20 cellular contexts compared by ENCODE assay signal in the genomic region with DNA sequence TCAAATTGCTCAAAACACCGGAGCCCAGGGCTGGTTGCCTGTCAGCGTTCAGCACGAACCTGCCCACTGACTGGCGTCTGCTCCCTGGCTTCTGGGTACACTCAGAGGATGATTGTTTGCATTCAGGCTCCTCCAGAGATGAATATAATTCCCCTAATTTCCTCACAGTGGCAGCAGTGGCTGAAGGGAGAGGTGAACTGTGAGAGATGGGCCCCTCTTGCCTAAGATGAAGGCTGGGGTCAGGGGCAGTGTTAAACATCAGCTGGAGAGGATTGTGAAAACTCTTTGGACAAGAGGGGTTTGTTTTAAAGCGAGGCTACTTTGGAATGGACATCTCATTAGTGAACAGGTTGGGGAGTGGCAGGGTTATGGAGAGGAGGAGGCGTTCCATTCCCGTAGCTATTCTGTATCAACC. TPM values are rescaled to one million over a fixed set of nuclear protein-coding genes. Genes with fewer than 3 reads are reported as not detected.
DNase-seq lines count a peak whose midpoint lies in the region; ATAC-seq and TF ChIP-seq lines count a peak whose summit lies in the region.
"Had no signal": no experiment of that assay in that cellular context is flagged by ENCODE, and none has a peak within 500 bp of the region (broad histone marks: within the 10 kb centered on the region; RNA-seq: fewer than 3 reads in every experiment).

No MANE protein-coding gene starts in this region.

- TF ChIP-seq CTCF in WTC11 (IDR thresholded peaks at IDR 0.05): no peak
- TF ChIP-seq CTCF in nephron progenitor cell (IDR thresholded peaks at IDR 0.05): no peak
- TF ChIP-seq CTCF in upper lobe of right lung (IDR thresholded peaks at IDR 0.05): no peak

- no peak overlapping the region for H3K4me3 ChIP-seq in upper lobe of right lung
- H3K4me3 ChIP-seq: gastrocnemius medialis had no signal

- no peaks in the 10 kb centered on the region for H3K36me3 ChIP-seq in upper lobe of right lung
- H3K36me3 ChIP-seq: gastrocnemius medialis had no signal

- CTCF ChIA-PET in activated naive CD4-positive, alpha-beta T cell treated with anti-CD3 and anti-CD28 coated beads for 36 hours (lab: Charles Lee): interaction anchor here (0.7 to 1.2 kb wide), 2 partner anchors 39 to 102 kb away, joined by 3 to 5 read pairs; no protein-coding TSS in a partner anchor
- CTCF ChIA-PET in WTC11 (lab: Charles Lee): interaction anchor here (0.5 to 1.8 kb wide), 6 partner anchors 12 to 119 kb away, joined by 3 to 9 read pairs (median 4); no protein-coding TSS in a partner anchor

- H3K4me3 Mint-ChIP-seq in activated naive CD4-positive, alpha-beta T cell treated with anti-CD3 and anti-CD28 coated beads, Interleukin-2, amount 50 U/mL, for 24 hours: no peak overlapping the region
- no peak overlapping the region for H3K4me3 Mint-ChIP-seq in activated naive CD4-positive, alpha-beta T cell treated with anti-CD3 and anti-CD28 coated beads for 36 hours
- H3K4me3 Mint-ChIP-seq in WTC11: no peak overlapping the region
- H3K4me3 Mint-ChIP-seq in nephron progenitor cell: peak overlapping the region; percentile 47
- H3K4me3 Mint-ChIP-seq: activated B cell treated with CpG ODN at 0.5 μM for 24 hours; CD4-positive, alpha-beta memory T cell; dendritic cell treated with granulocyte-macrophage colony-stimulating factor and Interleukin-4, amounts not matched to agents 40 ng/mL and 50 ng/mL, for 4 days; HFFc6; T-helper 17 cell had no signal

- peaks cover 55% of the 10 kb centered on the region for H3K4me1 ChIP-seq in upper lobe of right lung

- intact Hi-C loops in activated naive CD4-positive, alpha-beta T cell treated with anti-CD3 and anti-CD28 coated beads for 36 hours (cut with micrococcal nuclease): no loop called here
- intact Hi-C loops in upper lobe of right lung (cut with DNase I): no loop called here

- DNase-seq in activated naive CD4-positive, alpha-beta T cell treated with anti-CD3 and anti-CD28 coated beads for 36 hours: no peak
- DNase-seq in WTC11 (ENCODE audit: low spot score): no peak
- no peak for DNase-seq in nephron progenitor cell
- DNase-seq in upper lobe of right lung: no peak
- DNase-seq in activated CD4-positive, alpha-beta T cell treated with anti-CD3 and anti-CD28 coated beads, Interleukin-2, amount 50 U/mL, for 1 hour: no peak
- no peak for DNase-seq in MV-4-11 (lab: John Stamatoyannopoulos, UW)
- DNase-seq: ACHN; activated B cell treated with CpG ODN at 0.5 μM for 24 hours; aorta; CD4-positive, alpha-beta memory T cell; DND-41; gastrocnemius medialis; HFFc6; mesenchymal stem cell; NCI-H226; Right ventricle myocardium superior; T-helper 17 cell had no signal

- H3K27ac ChIP-seq in upper lobe of right lung: no peak overlapping the region

- H3K27me3 Mint-ChIP-seq in activated naive CD4-positive, alpha-beta T cell treated with anti-CD3 and anti-CD28 coated beads, Interleukin-2, amount 50 U/mL, for 24 hours: no peaks in the 10 kb centered on the region
- H3K27me3 Mint-ChIP-seq in activated naive CD4-positive, alpha-beta T cell treated with anti-CD3 and anti-CD28 coated beads for 36 hours (ENCODE audit: low read depth): peaks cover 3% of the 10 kb centered on the region
- H3K27me3 Mint-ChIP-seq in WTC11 (ENCODE audit: low read depth) (no peaks in the 10 kb centered on the region), nephron progenitor cell (ENCODE audit: low read depth, poor library complexity) (peaks cover 4% of the 10 kb centered on the region)

- H3K4me1 Mint-ChIP-seq in activated naive CD4-positive, alpha-beta T cell treated with anti-CD3 and anti-CD28 coated beads, Interleukin-2, amount 50 U/mL, for 24 hours: no peaks in the 10 kb centered on the region
- H3K4me1 Mint-ChIP-seq in activated naive CD4-positive, alpha-beta T cell treated with anti-CD3 and anti-CD28 coated beads for 36 hours (ENCODE audit: low read depth): no peaks in the 10 kb centered on the region
- H3K4me1 Mint-ChIP-seq in WTC11 (peaks cover 77% of the 10 kb centered on the region), nephron progenitor cell (peaks cover 91% of the 10 kb centered on the region)
- H3K4me1 Mint-ChIP-seq: activated B cell treated with CpG ODN at 0.5 μM for 24 hours; CD4-positive, alpha-beta memory T cell; T-helper 17 cell had no signal

- H3K27me3 ChIP-seq in upper lobe of right lung: no peaks in the 10 kb centered on the region
- H3K27me3 ChIP-seq: gastrocnemius medialis had no signal

- H3K27ac Mint-ChIP-seq in activated naive CD4-positive, alpha-beta T cell treated with anti-CD3 and anti-CD28 coated beads, Interleukin-2, amount 50 U/mL, for 24 hours: peak overlapping the region; percentile 17
- no peak overlapping the region for H3K27ac Mint-ChIP-seq in activated naive CD4-positive, alpha-beta T cell treated with anti-CD3 and anti-CD28 coated beads for 36 hours
- H3K27ac Mint-ChIP-seq in WTC11: peak overlapping the region; percentile 34; the same call in 1 of the 2 replicates
- peak overlapping the region; percentile 96 for H3K27ac Mint-ChIP-seq in nephron progenitor cell
- H3K27ac Mint-ChIP-seq: activated B cell treated with CpG ODN at 0.5 μM for 24 hours; CD4-positive, alpha-beta memory T cell; dendritic cell treated with granulocyte-macrophage colony-stimulating factor and Interleukin-4, amounts not matched to agents 40 ng/mL and 50 ng/mL, for 4 days; HFFc6; T-helper 17 cell had no signal

- ATAC-seq in WTC11 (peak; percentile 7; the same call in 1 of the 2 replicates), upper lobe of right lung (peak; percentile 35), GM19035 (IDR thresholded peaks at IDR 0.05; ENCODE audit: unreplicated experiment) (no peak)
- ATAC-seq: T-helper 17 cell had no signal

- no peaks in the 10 kb centered on the region for H3K9me3 ChIP-seq in upper lobe of right lung
- H3K9me3 ChIP-seq: gastrocnemius medialis had no signal

- POLR2A ChIA-PET in WTC11 (lab: Charles Lee): no interaction called here

- H3K36me3 Mint-ChIP-seq in activated naive CD4-positive, alpha-beta T cell treated with anti-CD3 and anti-CD28 coated beads, Interleukin-2, amount 50 U/mL, for 24 hours: no peaks in the 10 kb centered on the region
- H3K36me3 Mint-ChIP-seq in activated naive CD4-positive, alpha-beta T cell treated with anti-CD3 and anti-CD28 coated beads for 36 hours (ENCODE audit: low read depth): no peaks in the 10 kb centered on the region
- H3K36me3 Mint-ChIP-seq in WTC11 (no peaks in the 10 kb centered on the region), nephron progenitor cell (ENCODE audit: low read depth) (peaks cover 34% of the 10 kb centered on the region)
- H3K36me3 Mint-ChIP-seq: CD4-positive, alpha-beta memory T cell had no signal

- H3K9me3 Mint-ChIP-seq in activated naive CD4-positive, alpha-beta T cell treated with anti-CD3 and anti-CD28 coated beads, Interleukin-2, amount 50 U/mL, for 24 hours: no peaks in the 10 kb centered on the region
- no peaks in the 10 kb centered on the region for H3K9me3 Mint-ChIP-seq in activated naive CD4-positive, alpha-beta T cell treated with anti-CD3 and anti-CD28 coated beads for 36 hours
- no peaks in the 10 kb centered on the region for H3K9me3 Mint-ChIP-seq in WTC11
- H3K9me3 Mint-ChIP-seq in nephron progenitor cell: no peaks in the 10 kb centered on the region
- H3K9me3 Mint-ChIP-seq: activated B cell treated with CpG ODN at 0.5 μM for 24 hours; dendritic cell treated with granulocyte-macrophage colony-stimulating factor and Interleukin-4, amounts not matched to agents 40 ng/mL and 50 ng/mL, for 4 days; HFFc6 had no signal

TF ChIP-seq in WTC11, 78 proteins besides CTCF, POLR2A, EP300 and RAD21:
- TF ChIP-seq, protein P1, sequence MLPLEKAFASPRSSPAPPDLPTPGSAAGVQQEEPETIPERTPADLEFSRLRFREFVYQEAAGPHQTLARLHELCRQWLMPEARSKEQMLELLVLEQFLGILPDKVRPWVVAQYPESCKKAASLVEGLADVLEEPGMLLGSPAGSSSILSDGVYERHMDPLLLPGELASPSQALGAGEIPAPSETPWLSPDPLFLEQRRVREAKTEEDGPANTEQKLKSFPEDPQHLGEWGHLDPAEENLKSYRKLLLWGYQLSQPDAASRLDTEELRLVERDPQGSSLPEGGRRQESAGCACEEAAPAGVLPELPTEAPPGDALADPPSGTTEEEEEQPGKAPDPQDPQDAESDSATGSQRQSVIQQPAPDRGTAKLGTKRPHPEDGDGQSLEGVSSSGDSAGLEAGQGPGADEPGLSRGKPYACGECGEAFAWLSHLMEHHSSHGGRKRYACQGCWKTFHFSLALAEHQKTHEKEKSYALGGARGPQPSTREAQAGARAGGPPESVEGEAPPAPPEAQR (CRISPR knock-in tag; IDR thresholded peaks at IDR 0.05): no peak
- TF ChIP-seq CBFB (CRISPR knock-in tag; IDR thresholded peaks at IDR 0.05; ENCODE audit: low read depth) (no peak), FOXP1 (CRISPR knock-in tag; IDR thresholded peaks at IDR 0.05; ENCODE audit: borderline replicate concordance) (no peak), NFYB (CRISPR knock-in tag; conservative IDR thresholded peaks at IDR 0.05; ENCODE audit: low read depth) (no peak), TCF7 (CRISPR knock-in tag; IDR thresholded peaks at IDR 0.05; ENCODE audit: low read depth) (no peak), NR3C1 (CRISPR knock-in tag; conservative IDR thresholded peaks at IDR 0.05; ENCODE audit: low read depth) (no peak)
- TF ChIP-seq, protein P2, sequence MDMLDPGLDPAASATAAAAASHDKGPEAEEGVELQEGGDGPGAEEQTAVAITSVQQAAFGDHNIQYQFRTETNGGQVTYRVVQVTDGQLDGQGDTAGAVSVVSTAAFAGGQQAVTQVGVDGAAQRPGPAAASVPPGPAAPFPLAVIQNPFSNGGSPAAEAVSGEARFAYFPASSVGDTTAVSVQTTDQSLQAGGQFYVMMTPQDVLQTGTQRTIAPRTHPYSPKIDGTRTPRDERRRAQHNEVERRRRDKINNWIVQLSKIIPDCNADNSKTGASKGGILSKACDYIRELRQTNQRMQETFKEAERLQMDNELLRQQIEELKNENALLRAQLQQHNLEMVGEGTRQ (CRISPR knock-in tag; IDR thresholded peaks at IDR 0.05): no peak

RNA-seq across cellular contexts. Expression of a gene that starts 31.0 kb away (rescaled TPM):
- total RNA-seq in activated naive CD4-positive, alpha-beta T cell treated with anti-CD3 and anti-CD28 coated beads for 36 hours: under 1 TPM in 1 of 2 experiments, not detected in 1; 0.07 TPM
- total RNA-seq in WTC11 (2021): 104 to 108 TPM (median 106 TPM) in 3 replicates
- total RNA-seq in upper lobe of right lung: 21.1 TPM
- total RNA-seq: CD4-positive, alpha-beta memory T cell had no signal

Comparison
In these comparisons a context has a peak if more than half of its experiments do, and no peak if none do; other contexts are left out.
1. RNA of a gene that starts 31.0 kb away (total RNA-seq): 104 to 108 TPM in WTC11 and 21.1 TPM in upper lobe of right lung (single experiment); 0.07 TPM in activated naive CD4-positive, alpha-beta T cell treated with anti-CD3 and anti-CD28 coated beads for 36 hours; every median in the first group is over 10 times any median in the second.